15 cellular contexts compared by ENCODE assay signal in the genomic region with DNA sequence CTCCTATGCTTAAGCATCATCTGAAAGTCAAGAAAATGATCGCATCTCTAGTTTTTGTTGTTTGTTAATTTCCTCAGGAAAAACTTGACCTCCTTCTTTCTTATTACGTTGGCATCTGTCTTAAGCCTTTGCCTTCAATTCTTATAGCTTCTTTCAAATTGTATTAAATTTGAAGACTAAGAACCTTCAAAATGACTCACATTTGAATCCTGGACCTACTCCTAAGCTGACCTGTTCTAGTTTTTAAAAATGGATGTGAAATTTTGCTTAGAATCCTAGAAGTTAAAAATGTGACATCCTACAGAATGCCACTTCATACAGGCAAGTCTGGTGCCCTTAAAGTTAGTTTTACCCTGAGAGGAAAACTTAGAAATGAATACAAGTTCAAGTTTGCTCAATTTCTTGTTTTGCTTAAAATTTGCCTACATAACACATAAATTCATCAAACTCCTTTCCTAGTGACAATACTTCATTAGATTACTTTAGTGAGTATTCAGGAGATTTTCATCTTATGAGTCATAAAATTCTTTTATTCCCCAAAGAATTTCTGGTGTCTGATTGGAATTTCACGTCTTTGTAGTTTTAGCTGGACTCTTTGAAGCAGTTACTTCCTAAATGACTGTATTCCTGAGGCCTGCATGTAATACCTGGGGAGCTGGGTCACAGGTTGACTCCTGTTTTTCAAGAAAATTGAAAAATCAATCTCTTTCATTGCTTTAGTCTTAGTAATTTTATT.
DNase-seq lines count a peak whose midpoint lies in the region; ATAC-seq, FAIRE-seq and TF ChIP-seq lines count a peak whose summit lies in the region.
"Had no signal": no experiment of that assay in that cellular context is flagged by ENCODE, and none has a peak within 500 bp of the region (broad histone marks: within the 10 kb centered on the region; RNA-seq: fewer than 3 reads in every experiment).

No MANE protein-coding gene starts in this region.

- peak overlapping the region; percentile 41 for H3K27ac ChIP-seq in PC-9
- H3K27ac ChIP-seq: thyroid gland had no signal

- no peak overlapping the region for H2AFZ ChIP-seq in PC-9

- peak overlapping the region; percentile 34 for H3K4me2 ChIP-seq in PC-9

- 0 out of 2 replicates have a peak, but pooled peaks cover 4% of the 10 kb centered on the region for H3K36me3 ChIP-seq in PC-9 (ENCODE audit: low read depth)
- H3K36me3 ChIP-seq: thyroid gland had no signal

- peak overlapping the region; percentile 90 for H3K27ac Mint-ChIP-seq in mesothelial cell of epicardium
- H3K27ac Mint-ChIP-seq: activated T-cell treated with anti-CD3 and anti-CD28 coated beads, Interleukin-2, amount 50 U/mL, for 24 hours had no signal

- BruUV-seq in PC-9 (replicated peaks; lab: Mats Ljungman, UMichigan): no TSS peak

- peak; percentile 78 for DNase-seq in EH (ENCODE audit: low read depth)
- DNase-seq in PC-9: peak; percentile 7 to 78
- DNase-seq in mesothelial cell of epicardium (ENCODE audit: low spot score in 2 of 2, unreplicated experiment in 2 of 2): no peak
- DNase-seq in stimulated activated CD4-positive, alpha-beta T cell treated with anti-CD3 and anti-CD28 coated beads, Interleukin-2, amount 100 ng/mL, for 24 hours: no peak
- DNase-seq in NCI-H2029 treated with DMSO at 0.1 percent for 48 hours (lab: John Stamatoyannopoulos, UW): no peak
- DNase-seq: activated T-cell treated with anti-CD3 and anti-CD28 coated beads, Interleukin-2, amount 50 U/mL, for 24 hours; caudate nucleus; NCI-H1436 treated with DMSO at 0.1 percent for 48 hours; retina; thyroid gland had no signal

- peaks cover 14% of the 10 kb centered on the region for H3K4me1 ChIP-seq in PC-9 (replicated peaks; ENCODE audit: insufficient read depth)
- H3K4me1 ChIP-seq: thyroid gland had no signal

- H3K79me2 ChIP-seq in PC-9 (ENCODE audit: low read depth): no peaks in the 10 kb centered on the region

- ATAC-seq in GM18870 (IDR thresholded peaks at IDR 0.05; ENCODE audit: unreplicated experiment): no peak
- ATAC-seq in HG03442 (IDR thresholded peaks at IDR 0.05; ENCODE audit: unreplicated experiment): no peak

- peaks cover 58% of the 10 kb centered on the region for H3K4me1 Mint-ChIP-seq in mesothelial cell of epicardium

- TF ChIP-seq CTCF in PC-9 (conservative IDR thresholded peaks at IDR 0.05) (no peak), mesothelial cell of epicardium (IDR thresholded peaks at IDR 0.05; ENCODE audit: unreplicated experiment) (no peak)

- H3K4me3 ChIP-seq in PC-9: no peak overlapping the region
- H3K4me3 ChIP-seq: lung, thyroid gland had no signal

- POLR2A ChIA-PET in PC-9 (lab: Charles Lee; ENCODE audit: unreplicated experiment): interaction anchor here (0.6 kb wide), 2 partner anchors 17 to 39 kb away, joined by 4 read pairs; no protein-coding TSS in a partner anchor

- intact Hi-C loops in PC-9 (cut with micrococcal nuclease; ENCODE audit: unreplicated experiment): loop anchor here (1.0 kb wide), 1 partner anchor 447 kb away; no protein-coding TSS in a partner anchor

- H4K20me1 ChIP-seq in PC-9 (ENCODE audit: insufficient read depth): no peaks in the 10 kb centered on the region

- H3K9me3 Mint-ChIP-seq in mesothelial cell of epicardium: peaks cover 15% of the 10 kb centered on the region
- H3K9me3 Mint-ChIP-seq: activated T-cell treated with anti-CD3 and anti-CD28 coated beads, Interleukin-2, amount 50 U/mL, for 24 hours had no signal

- H3K36me3 Mint-ChIP-seq in mesothelial cell of epicardium: peaks cover 13% of the 10 kb centered on the region

- CTCF ChIA-PET in PC-9 (lab: Charles Lee): no interaction called here

- no peak overlapping the region for H3K4me3 Mint-ChIP-seq in mesothelial cell of epicardium
- H3K4me3 Mint-ChIP-seq: activated T-cell treated with anti-CD3 and anti-CD28 coated beads, Interleukin-2, amount 50 U/mL, for 24 hours had no signal

- peak; percentile 33 for FAIRE-seq in endometrium (lab: Jason Lieb, UNC)
- FAIRE-seq: GM12892 had no signal

- no peaks in the 10 kb centered on the region for H3K9me2 ChIP-seq in PC-9 (ENCODE audit: insufficient read depth)

- H3F3A ChIP-seq in PC-9 (ENCODE audit: insufficient read depth, low read depth): peaks cover 14% of the 10 kb centered on the region

- no peaks in the 10 kb centered on the region; the same call in none of the 2 replicates for H3K9me3 ChIP-seq in PC-9 (ENCODE audit: insufficient read depth, low read depth)
- H3K9me3 ChIP-seq: thyroid gland had no signal

- no peaks in the 10 kb centered on the region for H3K27me3 ChIP-seq in PC-9 (ENCODE audit: insufficient read depth, low read depth)
- H3K27me3 ChIP-seq: thyroid gland had no signal

- no peaks in the 10 kb centered on the region for H3K27me3 Mint-ChIP-seq in mesothelial cell of epicardium (ENCODE audit: low read depth)

Comparison
In these comparisons a context has a peak if more than half of its experiments do, and no peak if none do; other contexts are left out.
1. DNase-seq: peak in EH (single experiment) and PC-9 (2 of 2); none in mesothelial cell of epicardium (0 of 2), stimulated activated CD4-positive, alpha-beta T cell treated with anti-CD3 and anti-CD28 coated beads, Interleukin-2, amount 100 ng/mL, for 24 hours (0 of 2) and NCI-H2029 treated with DMSO at 0.1 percent for 48 hours (single experiment).